19 cellular contexts compared by ENCODE assay signal in the genomic region with DNA sequence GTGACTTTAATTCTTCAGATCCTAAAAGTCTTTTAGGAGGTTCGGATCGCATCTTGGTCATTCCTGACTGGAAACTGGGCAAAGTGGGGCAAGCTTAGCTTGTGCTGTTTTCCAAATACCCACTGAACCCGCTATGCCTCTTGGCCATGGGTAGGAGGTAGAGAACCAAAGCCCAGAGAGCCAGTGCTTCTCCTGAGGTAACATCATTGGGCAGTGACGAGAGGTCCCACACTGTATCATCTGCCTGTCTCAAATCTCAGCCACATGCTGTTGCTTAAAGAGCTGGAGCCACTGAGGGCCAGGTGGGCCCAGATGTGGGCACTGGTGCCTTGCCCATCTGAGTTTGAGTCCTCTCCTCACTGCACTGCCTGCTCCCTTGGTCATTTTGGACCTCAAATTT.
"Had no signal": no experiment of that assay in that cellular context is flagged by ENCODE, and none has a peak within 500 bp of the region (broad histone marks: within the 10 kb centered on the region; RNA-seq: fewer than 3 reads in every experiment).

No MANE protein-coding gene starts in this region.

- H3K4me2 ChIP-seq: SK-N-SH had no signal

- DNase-seq: Karpas-422, KG1, MG63, NCI-H1092, NCI-H1417 treated with DMSO at 0.1 percent for 48 hours, NCI-H1694 treated with DMSO at 0.1 percent for 48 hours, NCI-H1930, NCI-H2081, NCI-H2107, NCI-H2227 treated with DMSO at 0.1 percent for 48 hours, NCI-H524, NCI-H69, NCI-H774, SHP77, SK-N-SH, SW 1271 had no signal

- H3K9ac ChIP-seq: SK-N-SH had no signal

- H3K27me3 ChIP-seq: MG63 had no signal

- H3K4me3 ChIP-seq: MG63 had no signal

- H3K27ac ChIP-seq: HL-60 had no signal

- H3K9me3 ChIP-seq: MG63, SK-N-SH had no signal

- H3K36me3 ChIP-seq: MG63 had no signal

- FAIRE-seq: HTR-8/SVneo, RCC 7860 had no signal
